In genomic region chr10:7587168-7587864, GRCh38 we compare ENCODE assay signal across 18 cellular contexts.
"Had no signal": no experiment of that assay in that cellular context is flagged by ENCODE, and none has a peak within 500 bp of the region (broad histone marks: within the 10 kb centered on the region; RNA-seq: fewer than 3 reads in every experiment).

No MANE protein-coding gene starts in this region.

- H3K27ac ChIP-seq: dorsolateral prefrontal cortex, hepatocyte, thoracic aorta, transverse colon had no signal

- H3K4me3 ChIP-seq: dorsolateral prefrontal cortex, hepatocyte, thoracic aorta, transverse colon had no signal

- DNase-seq: cortex of kidney; dorsolateral prefrontal cortex; effector CD8-positive, alpha-beta T cell; foreskin melanocyte; head of caudate nucleus; left colon; mesendoderm; naive thymus-derived CD4-positive, alpha-beta T cell; nephron progenitor cell; posterior cingulate gyrus; stimulated activated CD4-positive, alpha-beta T cell treated with anti-CD3 and anti-CD28 coated beads, Interleukin-2, amount 100 ng/mL, for 24 hours; stimulated activated CD4-positive, alpha-beta T cell treated with anti-CD3 and anti-CD28 coated beads, Interleukin-4, amount 100 ng/mL, for 4 hours; stimulated activated naive B cell treated with anti-CD40 and anti-IgM and Interleukin-4, amounts not matched to agents 10 μg/mL and 1 μg/mL and 100 μg/mL, for 72 hours; stimulated activated naive CD8-positive, alpha-beta T cell treated with anti-CD3 and anti-CD28 coated beads, Interleukin-15, amount 100 ng/mL, for 72 hours; transverse colon had no signal

- H3K4me1 ChIP-seq: transverse colon had no signal

- H3K9me3 ChIP-seq: thoracic aorta, transverse colon had no signal

- ATAC-seq: left colon; naive thymus-derived CD4-positive, alpha-beta T cell; sciatic nerve; stimulated activated naive B cell treated with anti-CD40 and anti-IgM and Interleukin-4, amounts not matched to agents 10 μg/mL and 1 μg/mL and 100 μg/mL, for 72 hours; stimulated activated naive CD8-positive, alpha-beta T cell treated with anti-CD3 and anti-CD28 coated beads, Interleukin-15, amount 100 ng/mL, for 72 hours had no signal

- H3K36me3 ChIP-seq: thoracic aorta, transverse colon had no signal

- H3K27me3 ChIP-seq: dorsolateral prefrontal cortex, hepatocyte, transverse colon had no signal
